22 cellular contexts compared by ENCODE assay signal in genomic region chr18:24605454-24605853, GRCh38.
"Had no signal": no experiment of that assay in that cellular context is flagged by ENCODE, and none has a peak within 500 bp of the region (broad histone marks: within the 10 kb centered on the region; RNA-seq: fewer than 3 reads in every experiment).

No MANE protein-coding gene starts in this region.

- H3K4me3 Mint-ChIP-seq: T-cell; T-helper 1 cell treated with Interleukin-12 subunit alpha and Interleukin-12 subunit beta and Interleukin-4 antibody, amounts not matched to agents 30 μg/mL and 1 μg/mL, for 36 hours had no signal

- ATAC-seq: Panc1, PC-3, T-cell had no signal

- FAIRE-seq: HTR-8/SVneo had no signal

- H3K9me3 Mint-ChIP-seq: T-cell; T-helper 1 cell treated with Interleukin-12 subunit alpha and Interleukin-12 subunit beta and Interleukin-4 antibody, amounts not matched to agents 30 μg/mL and 1 μg/mL, for 36 hours had no signal

- H3K9ac ChIP-seq: SK-N-SH had no signal

- H3K36me3 Mint-ChIP-seq: T-cell had no signal

- H3K27ac ChIP-seq: HL-60, RWPE1 had no signal

- DNase-seq: KBM-7; MM.1S; NCI-H1092 treated with DMSO at 0.1 percent for 48 hours; NCI-H1436; NCI-H187; NCI-H2029; NCI-H2081 treated with DMSO at 0.1 percent for 48 hours; NCI-H2227 treated with DMSO at 0.1 percent for 48 hours; NCI-H524; NCI-H526 treated with DMSO at 0.1 percent for 48 hours; NCI-H774; NK-92 treated with Interleukin-12 subunit alpha and Interleukin-12 subunit beta, amount 100 ng/mL, for 24 hours; PC-3; SHP77; SK-N-SH; SW 1271; T-cell had no signal

- H3K9me3 ChIP-seq: SK-N-SH had no signal

- H3K27ac Mint-ChIP-seq: T-cell; T-helper 1 cell treated with Interleukin-12 subunit alpha and Interleukin-12 subunit beta and Interleukin-4 antibody, amounts not matched to agents 30 μg/mL and 1 μg/mL, for 36 hours had no signal

- H3K27me3 Mint-ChIP-seq: T-cell had no signal

- H3K4me1 Mint-ChIP-seq: T-cell had no signal

- H3K4me2 ChIP-seq: SK-N-SH had no signal
